Comparison of ENCODE assay signal across 25 cellular contexts in the genomic region with DNA sequence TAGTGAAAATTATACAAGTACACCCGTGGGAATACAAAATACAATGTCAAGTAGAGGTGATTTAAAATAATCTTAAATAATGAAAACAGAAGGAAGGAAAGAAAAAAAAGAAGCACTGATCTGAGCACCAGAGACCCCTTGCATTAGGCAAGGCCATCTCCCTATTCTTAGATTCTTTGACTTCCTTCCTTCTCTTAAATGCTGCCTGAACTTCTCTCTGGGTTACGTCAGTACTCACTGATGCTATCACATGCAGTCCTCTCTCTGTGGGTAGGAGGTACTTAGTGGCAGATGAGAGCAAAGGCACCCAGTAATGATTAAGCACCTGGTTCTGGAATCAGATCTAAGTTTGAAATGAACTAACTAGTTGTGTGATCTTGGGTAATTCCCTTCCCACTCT.
"Had no signal": no experiment of that assay in that cellular context is flagged by ENCODE, and none has a peak within 500 bp of the region (broad histone marks: within the 10 kb centered on the region; RNA-seq: fewer than 3 reads in every experiment).

No MANE protein-coding gene starts in this region.

- H3K4me1 ChIP-seq: adrenal gland, breast epithelium had no signal

- H3K27ac Mint-ChIP-seq: activated CD4-positive, alpha-beta T cell treated with anti-CD3 and anti-CD28 coated beads for 36 hours; activated CD4-positive, alpha-beta T cell treated with anti-CD3 and anti-CD28 coated beads, Interleukin-2, amount 10 ng/mL, durations not matched to agents 7 days and 5 days; activated CD8-positive, alpha-beta T cell treated with anti-CD3 and anti-CD28 coated beads, Interleukin-2, amount 10 ng/mL, durations not matched to agents 7 days and 5 days; activated naive CD4-positive, alpha-beta T cell treated with anti-CD3 and anti-CD28 coated beads, Interleukin-2, amount 50 U/mL, for 72 hours; activated T-cell treated with anti-CD3 and anti-CD28 coated beads, Interleukin-2, amount 50 U/mL, for 24 hours; activated T-helper 2 cell treated with anti-CD3 and anti-CD28 coated beads, Interferon-gamma antibody, Interleukin-2, Interleukin-4, amounts not matched to agents 10 μg/mL and 5 μg/mL and 100 μg/mL, durations not matched to agents 14 hours and 24 hours and 36 hours had no signal

- H3K4me3 Mint-ChIP-seq: activated CD4-positive, alpha-beta T cell treated with anti-CD3 and anti-CD28 coated beads for 36 hours; activated CD4-positive, alpha-beta T cell treated with anti-CD3 and anti-CD28 coated beads, Interleukin-2, amount 10 ng/mL, durations not matched to agents 7 days and 5 days; activated CD8-positive, alpha-beta T cell treated with anti-CD3 and anti-CD28 coated beads, Interleukin-2, amount 10 ng/mL, durations not matched to agents 7 days and 5 days; activated T-cell treated with anti-CD3 and anti-CD28 coated beads, Interleukin-2, amount 50 U/mL, for 24 hours had no signal

- H3K9me3 ChIP-seq: adrenal gland, body of pancreas had no signal

- H3K4me3 ChIP-seq: adrenal gland, body of pancreas, breast epithelium, K562 had no signal

- DNase-seq: activated gamma-delta T cell; activated naive CD4-positive, alpha-beta T cell treated with Interleukin-2 at 50 U/mL for 16 hours; activated T-cell treated with anti-CD3 and anti-CD28 coated beads, Interleukin-2, amount 50 U/mL, for 24 hours; adrenal gland; body of pancreas; NCI-H1092; NCI-H1436 treated with DMSO at 0.1 percent for 48 hours; NCI-H187; NCI-H2029 treated with DMSO at 0.1 percent for 48 hours; NCI-H2107; NCI-H226; NCI-H446 treated with DMSO at 0.1 percent for 48 hours; SHP77; T-helper 9 cell had no signal

- H3K27ac ChIP-seq: adrenal gland, body of pancreas, breast epithelium had no signal

- FAIRE-seq: astrocyte had no signal

- ATAC-seq: activated CD4-positive, alpha-beta T cell treated with anti-CD3 and anti-CD28 coated beads for 36 hours; activated CD4-positive, CD25-positive, alpha-beta regulatory T cell treated with anti-CD3 and anti-CD28 coated beads, Interleukin-2, amount 50 U/mL, for 24 hours; activated CD8-positive, alpha-beta T cell treated with anti-CD3 and anti-CD28 coated beads, Interleukin-2, amount 10 ng/mL, durations not matched to agents 7 days and 5 days; body of pancreas; K562; Panc1; SK-N-SH treated with all-trans-retinoic acid at 6 μM for 48 hours had no signal

- H3K4me1 Mint-ChIP-seq: activated CD4-positive, alpha-beta T cell treated with anti-CD3 and anti-CD28 coated beads for 36 hours; activated CD4-positive, alpha-beta T cell treated with anti-CD3 and anti-CD28 coated beads, Interleukin-2, amount 10 ng/mL, durations not matched to agents 7 days and 5 days had no signal

- H3K36me3 ChIP-seq: adrenal gland, breast epithelium had no signal

- H3K27me3 ChIP-seq: adrenal gland, body of pancreas, breast epithelium had no signal
